2 cellular contexts compared by ENCODE assay signal in the genomic region with DNA sequence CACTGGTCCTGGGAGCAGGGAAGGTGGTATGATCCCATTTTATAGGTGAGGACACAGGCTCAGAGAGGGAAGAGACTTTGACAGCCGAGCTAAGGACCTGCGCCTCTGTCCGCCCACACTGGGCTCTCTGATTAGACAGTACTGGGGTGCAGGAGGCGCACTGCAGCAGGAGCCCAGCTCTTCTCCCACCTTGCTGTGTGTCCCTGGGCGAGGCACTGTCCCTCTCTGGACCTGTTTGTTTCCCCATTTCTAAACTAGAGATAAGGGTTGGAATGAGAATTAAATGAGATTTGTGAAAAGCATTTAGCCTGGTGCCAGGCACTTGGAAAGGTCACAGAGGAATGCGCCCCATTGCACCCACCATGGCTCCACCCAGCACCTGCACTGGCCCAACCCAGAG.
A peak's percentile ranks its signal among the peaks of the same experiment; 100 is the strongest.
TF ChIP-seq lines count a peak whose summit lies in the region.

No MANE protein-coding gene starts in this region.

TF ChIP-seq in HEK293, 187 proteins besides CTCF, POLR2A, EP300 and RAD21:
- no peak for TF ChIP-seq ZNF324 (tag by site-specific recombination; IDR thresholded peaks at IDR 0.05)
- TF ChIP-seq ZNF768 (tag by site-specific recombination; IDR thresholded peaks at IDR 0.05): peak; percentile 49; the same call in 1 of the 2 replicates
- no peak for TF ChIP-seq ZNF175 (tag by site-specific recombination; IDR thresholded peaks at IDR 0.05)
- TF ChIP-seq MEIS1 (CRISPR knock-in tag; IDR thresholded peaks at IDR 0.05; ENCODE audit: borderline replicate concordance): no peak
- TF ChIP-seq PRDM1 (tag by site-specific recombination; IDR thresholded peaks at IDR 0.05): no peak

TF ChIP-seq in K562, 482 proteins besides CTCF, POLR2A, EP300 and RAD21:
- TF ChIP-seq ZFP36 (IDR thresholded peaks at IDR 0.05; ENCODE audit: low read depth, low read length, partially characterized antibody) (peak; percentile 58), SRSF9 (IDR thresholded peaks at IDR 0.05; ENCODE audit: borderline replicate concordance, low read depth, low read length) (no peak), COPS2 (conservative IDR thresholded peaks at IDR 0.05) (no peak), POU5F1 (IDR thresholded peaks at IDR 0.05; ENCODE audit: borderline replicate concordance, low read depth, low read length, partially characterized antibody) (no peak)
